Comparison of ENCODE assay signal across 1 cellular context in genomic region chr1:21935393-21935804, GRCh38.
TF ChIP-seq lines count a peak whose summit lies in the region.

No MANE protein-coding gene starts in this region.

TF ChIP-seq in HepG2, 621 proteins besides CTCF, POLR2A, EP300 and RAD21 (continued from another document):
- TF ChIP-seq RBAK (CRISPR knock-in tag; IDR thresholded peaks at IDR 0.05) (no peak), TCF7L2 (IDR thresholded peaks at IDR 0.05; ENCODE audit: low read depth, low read length) (no peak), ZFX (CRISPR knock-in tag; IDR thresholded peaks at IDR 0.05; ENCODE audit: low read depth) (0 out of 2 replicates have a peak, but pooled peaks have one; percentile 10), TOE1 (CRISPR knock-in tag; IDR thresholded peaks at IDR 0.05) (no peak), NFKBIZ (CRISPR knock-in tag; IDR thresholded peaks at IDR 0.05) (no peak), KMT2A (CRISPR knock-in tag; IDR thresholded peaks at IDR 0.05) (no peak)
